In the genomic region with DNA sequence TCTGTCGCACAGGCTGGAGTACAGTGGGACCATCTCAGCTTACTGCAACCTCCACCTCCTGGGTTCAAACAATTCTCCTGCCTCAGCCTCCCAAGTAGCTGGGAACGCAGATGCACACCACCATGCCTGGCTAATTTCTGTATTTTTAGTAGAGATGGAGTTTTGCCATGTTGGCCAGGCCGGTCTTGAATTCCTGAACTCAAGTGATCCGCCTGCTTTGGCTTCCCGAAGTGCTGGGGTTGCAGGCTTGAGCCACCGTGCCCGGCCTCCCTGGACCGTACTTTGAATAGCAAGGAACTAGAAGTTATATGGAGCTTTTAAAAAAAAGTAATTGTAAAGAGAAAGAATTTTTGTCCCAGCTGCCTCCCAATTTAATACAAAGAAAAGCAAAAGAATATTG, we compare ENCODE assay signal across 37 cellular contexts. TPM values are rescaled to one million over a fixed set of nuclear protein-coding genes. Genes with fewer than 3 reads are reported as not detected.
"Had no signal": no experiment of that assay in that cellular context is flagged by ENCODE, and none has a peak within 500 bp of the region (broad histone marks: within the 10 kb centered on the region; RNA-seq: fewer than 3 reads in every experiment).

No MANE protein-coding gene starts in this region.

- H3K36me3 ChIP-seq: adrenal gland, ascending aorta, brain microvascular endothelial cell, breast epithelium, cardiac muscle cell had no signal

- H3K4me3 ChIP-seq: adrenal gland, ascending aorta, body of pancreas, breast epithelium, cardiac muscle cell had no signal

- H3K9me3 ChIP-seq: adrenal gland, ascending aorta, body of pancreas, breast epithelium had no signal

- DNase-seq: activated effector memory CD4-positive, alpha-beta T cell treated with anti-CD3 and anti-CD28 coated beads, Interleukin-2, amount 50 U/mL, for 16 hours; activated effector memory CD4-positive, alpha-beta T cell treated with Interleukin-2 at 50 U/mL for 16 hours; activated gamma-delta T cell; activated gamma-delta T cell treated with Interleukin-2 at 50 U/mL for 16 hours; activated naive CD4-positive, alpha-beta T cell; activated naive CD4-positive, alpha-beta T cell treated with anti-CD3 and anti-CD28 coated beads for 36 hours; activated naive CD4-positive, alpha-beta T cell treated with anti-CD3 and anti-CD28 coated beads, Interleukin-2, amount 10 ng/mL, durations not matched to agents 7 days and 5 days; activated naive CD4-positive, alpha-beta T cell treated with anti-CD3 and anti-CD28 coated beads, Interleukin-2, amount 50 U/mL, for 16 hours; activated naive CD4-positive, alpha-beta T cell treated with Interleukin-2 at 50 U/mL for 16 hours; activated naive CD8-positive, alpha-beta T cell treated with anti-CD3 and anti-CD28 coated beads for 36 hours; activated naive CD8-positive, alpha-beta T cell treated with anti-CD3 and anti-CD28 coated beads, Interleukin-2, amount 10 ng/mL, durations not matched to agents 7 days and 5 days; activated naive CD8-positive, alpha-beta T cell treated with anti-CD3 and anti-CD28 coated beads, Interleukin-2, amount 50 U/mL, for 24 hours; activated T-cell treated with anti-CD3 and anti-CD28 coated beads, Interleukin-2, amount 50 U/mL, for 24 hours; activated T-cell treated with anti-CD3 and anti-CD28 coated beads, Interleukin-2, amount 50 U/mL, for 4 hours; activated T-cell treated with anti-CD3 and anti-CD28 coated beads, Interleukin-2, amount 50 U/mL, for 48 hours; activated T-cell treated with anti-CD3 and anti-CD28 coated beads, Interleukin-2, amount 50 U/mL, for 72 hours; adrenal gland; amniotic stem cell; amygdala; anterior cingulate cortex; aorta; body of pancreas; brain microvascular endothelial cell; caudate nucleus; central memory CD4-positive, alpha-beta T cell; cerebellar nuclear complex had no signal

- ATAC-seq: activated naive CD4-positive, alpha-beta T cell treated with anti-CD3 and anti-CD28 coated beads, Interleukin-2, amount 50 U/mL, for 72 hours; activated naive CD8-positive, alpha-beta T cell treated with anti-CD3 and anti-CD28 coated beads, Interleukin-2, amount 50 U/mL, for 24 hours; activated T-cell treated with anti-CD3 and anti-CD28 coated beads, Interleukin-2, amount 50 U/mL, for 4 hours; activated T-cell treated with anti-CD3 and anti-CD28 coated beads, Interleukin-2, amount 50 U/mL, for 72 hours; activated T-helper 17 cell treated with anti-CD3 and anti-CD28 coated beads, Interleukin-2, amount 50 U/mL, for 72 hours; body of pancreas had no signal

- H3K4me1 ChIP-seq: adrenal gland, body of pancreas, breast epithelium had no signal

- H3K27ac ChIP-seq: adrenal gland, ascending aorta, body of pancreas, brain microvascular endothelial cell, breast epithelium, cardiac muscle cell had no signal

- H3K27me3 ChIP-seq: adrenal gland, ascending aorta, body of pancreas, brain microvascular endothelial cell, breast epithelium, cardiac muscle cell had no signal

- FAIRE-seq: astrocyte, bronchial epithelial cell had no signal

RNA-seq across cellular contexts. Expression of a gene that starts 8.3 kb away (rescaled TPM):
- total RNA-seq: activated naive CD4-positive, alpha-beta T cell treated with anti-CD3 and anti-CD28 coated beads for 36 hours; activated naive CD4-positive, alpha-beta T cell treated with anti-CD3 and anti-CD28 coated beads, Interleukin-2, amount 50 U/mL, for 72 hours; activated naive CD8-positive, alpha-beta T cell treated with anti-CD3 and anti-CD28 coated beads for 36 hours; activated naive CD8-positive, alpha-beta T cell treated with anti-CD3 and anti-CD28 coated beads, Interleukin-2, amount 10 ng/mL, durations not matched to agents 7 days and 5 days; activated T-cell treated with anti-CD3 and anti-CD28 coated beads, Interleukin-2, amount 50 U/mL, for 4 hours; activated T-cell treated with anti-CD3 and anti-CD28 coated beads, Interleukin-2, amount 50 U/mL, for 72 hours; activated T-helper 1 cell treated with anti-CD3 and anti-CD28 coated beads, Interleukin-12 subunit alpha, Interleukin-12 subunit beta, Interleukin-2, Interleukin-4 antibody, amounts not matched to agents 30 ng/mL and 10 ng/mL and 1 ng/mL, durations not matched to agents 14 hours and 24 hours and 36 hours; activated T-helper 17 cell treated with anti-CD3 and anti-CD28 coated beads, Interleukin-2, amount 50 U/mL, for 72 hours; activated T-helper 2 cell treated with anti-CD3 and anti-CD28 coated beads, Interferon-gamma antibody, Interleukin-2, Interleukin-4, amounts not matched to agents 10 μg/mL and 5 μg/mL and 100 μg/mL, durations not matched to agents 14 hours and 24 hours and 36 hours; adrenal gland; aorta; ascending aorta; astrocyte; body of pancreas; breast epithelium; cardiac muscle cell; cardiac septum; chondrocyte had no signal
- polyA plus RNA-seq: adrenal gland, aorta, cardiac muscle cell had no signal
